8 cellular contexts compared by ENCODE assay signal in genomic region chrX:21374994-21375794, GRCh38. TPM values are rescaled to one million over a fixed set of nuclear protein-coding genes. Genes with fewer than 3 reads are reported as not detected.
A peak's percentile ranks its signal among the peaks of the same experiment; 100 is the strongest.
DNase-seq lines count a peak whose midpoint lies in the region; ATAC-seq and TF ChIP-seq lines count a peak whose summit lies in the region.

No MANE protein-coding gene starts in this region.

- H3K4me1 Mint-ChIP-seq in glutamatergic neuron (ENCODE audit: low read depth, unreplicated experiment): no peaks in the 10 kb centered on the region

- ATAC-seq in GM21825 (IDR thresholded peaks at IDR 0.05; ENCODE audit: unreplicated experiment) (peak; percentile 9), sciatic nerve (peak; percentile 33)

- H3K36me3 Mint-ChIP-seq in glutamatergic neuron (ENCODE audit: unreplicated experiment): no peaks in the 10 kb centered on the region

- TF ChIP-seq CTCF in VCaP (conservative IDR thresholded peaks at IDR 0.05) (no peak), glutamatergic neuron (IDR thresholded peaks at IDR 0.05; ENCODE audit: partially characterized antibody, unreplicated experiment) (no peak)

- intact Hi-C loops in sciatic nerve (cut with DNase I): no loop called here

- peak overlapping the region; percentile 83 for H3K4me3 ChIP-seq in GM08714 (ENCODE audit: low read length)

- H3K4me3 Mint-ChIP-seq in glutamatergic neuron (ENCODE audit: unreplicated experiment): peak overlapping the region; percentile 93

- DNase-seq in glutamatergic neuron: peak; percentile 34
- no peak for DNase-seq in sciatic nerve (ENCODE audit: low spot score)
- DNase-seq in NK-92 treated with Interleukin-12 subunit alpha and Interleukin-12 subunit beta, amount 100 ng/mL, for 24 hours (lab: John Stamatoyannopoulos, UW): no peak
- no peak for DNase-seq in NOMO-1 treated with dmso at 0.1 percent for 144 hours (lab: John Stamatoyannopoulos, UW; ENCODE audit: unreplicated experiment)
- no peak for DNase-seq in OCI-M1 (lab: John Stamatoyannopoulos, UW)

- peaks cover 4% of the 10 kb centered on the region for H3K27me3 Mint-ChIP-seq in glutamatergic neuron (ENCODE audit: unreplicated experiment)

- peak overlapping the region; percentile 80 for H3K27ac Mint-ChIP-seq in glutamatergic neuron (ENCODE audit: unreplicated experiment)

- peak overlapping the region; percentile 62 for H3K27ac ChIP-seq in VCaP

- H3K9me3 Mint-ChIP-seq in glutamatergic neuron (ENCODE audit: unreplicated experiment): peaks cover 4% of the 10 kb centered on the region

RNA-seq across cellular contexts. Expression of gene CNKSR2, which starts 1.0 kb away (rescaled TPM):
- total RNA-seq in glutamatergic neuron (ENCODE audit: unreplicated experiment): 18.5 TPM
- total RNA-seq in sciatic nerve: 16.8 TPM
